ENCODE assay signal across 14 cellular contexts in the genomic region with DNA sequence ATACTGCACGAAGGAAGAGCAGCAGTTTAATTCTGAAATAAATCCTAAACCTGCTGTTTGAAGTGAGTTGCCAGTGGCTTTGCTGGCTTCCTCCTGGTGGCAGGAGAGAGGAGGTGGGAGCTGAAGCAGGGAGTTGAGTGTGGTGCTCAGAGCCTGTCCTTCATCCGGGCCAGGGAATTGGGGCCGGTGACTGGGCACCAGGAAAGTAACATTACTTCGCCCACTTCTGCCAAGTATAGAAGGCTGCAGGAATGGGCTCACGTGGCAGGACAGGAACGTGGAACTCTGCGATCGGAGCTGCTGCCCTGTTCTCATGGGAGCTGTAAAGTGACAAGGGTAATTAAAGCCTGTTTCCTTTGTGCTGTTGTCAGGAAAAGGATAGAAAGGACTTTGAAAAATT. TPM values are rescaled to one million over a fixed set of nuclear protein-coding genes. Genes with fewer than 3 reads are reported as not detected.
A peak's percentile ranks its signal among the peaks of the same experiment; 100 is the strongest.
DNase-seq lines count a peak whose midpoint lies in the region; TF ChIP-seq lines count a peak whose summit lies in the region.
"Had no signal": no experiment of that assay in that cellular context is flagged by ENCODE, and none has a peak within 500 bp of the region (broad histone marks: within the 10 kb centered on the region; RNA-seq: fewer than 3 reads in every experiment).

No MANE protein-coding gene starts in this region.

- H3K27me3 ChIP-seq in right atrium auricular region = no peaks in the 10 kb centered on the region
- H3K27me3 ChIP-seq in stomach = no peaks in the 10 kb centered on the region
- H3K27me3 ChIP-seq in BE2C = no peaks in the 10 kb centered on the region
- H3K27me3 ChIP-seq: tibial nerve had no signal

- peak overlapping the region; percentile 69 for H3K27ac Mint-ChIP-seq in activated T-cell treated with anti-CD3 and anti-CD28 coated beads, Interleukin-2, amount 50 U/mL, for 24 hours
- H3K27ac Mint-ChIP-seq in brain = peak overlapping the region in 3 of 5 experiments; percentile 21 to 69 (median 60)

- no peak overlapping the region for H3K4me3 ChIP-seq in right atrium auricular region
- no peak overlapping the region for H3K4me3 ChIP-seq in stomach
- H3K4me3 ChIP-seq in BE2C (ENCODE audit: low read depth, low read length) = no peak overlapping the region
- H3K4me3 ChIP-seq: prostate gland, tibial nerve had no signal

- no peak for TF ChIP-seq CTCF in brain (conservative IDR thresholded peaks at IDR 0.05)
- TF ChIP-seq CTCF in right atrium auricular region (IDR thresholded peaks at IDR 0.05) = peak in 1 of 2 donors; percentile 23
- no peak for TF ChIP-seq CTCF in stomach (IDR thresholded peaks at IDR 0.05)
- TF ChIP-seq CTCF in BE2C (IDR thresholded peaks at IDR 0.05; ENCODE audit: low read depth, low read length) = no peak

- TF ChIP-seq EP300 in stomach (IDR thresholded peaks at IDR 0.05) = no peak

- peaks cover 1% of the 10 kb centered on the region for H3K4me1 Mint-ChIP-seq in activated T-cell treated with anti-CD3 and anti-CD28 coated beads, Interleukin-2, amount 50 U/mL, for 24 hours (ENCODE audit: low read depth)
- peaks cover 6% of the 10 kb centered on the region for H3K4me1 Mint-ChIP-seq in brain
- H3K4me1 Mint-ChIP-seq: activated CD4-positive, alpha-beta T cell treated with anti-CD3 and anti-CD28 coated beads for 36 hours had no signal

- peak overlapping the region; percentile 43 to 58 for H3K27ac ChIP-seq in right atrium auricular region
- H3K27ac ChIP-seq in stomach = peak overlapping the region in 3 of 5 donors; percentile 21 to 57 (median 51)
- H3K27ac ChIP-seq: prostate gland had no signal

- H3K27me3 Mint-ChIP-seq in activated T-cell treated with anti-CD3 and anti-CD28 coated beads, Interleukin-2, amount 50 U/mL, for 24 hours = no peaks in the 10 kb centered on the region
- H3K27me3 Mint-ChIP-seq in brain = peaks cover 4% of the 10 kb centered on the region
- H3K27me3 Mint-ChIP-seq: activated CD4-positive, alpha-beta T cell treated with anti-CD3 and anti-CD28 coated beads for 36 hours had no signal

- H3K4me1 ChIP-seq in right atrium auricular region (peaks cover 0 to 27% of the 10 kb centered on the region in 2 donors), stomach (peaks cover 8 to 39% (median 19%) of the 10 kb centered on the region in 4 donors), BE2C (no peaks in the 10 kb centered on the region)
- H3K4me1 ChIP-seq: prostate gland had no signal

- H3K9me3 ChIP-seq in right atrium auricular region = no peaks in the 10 kb centered on the region
- no peaks in the 10 kb centered on the region for H3K9me3 ChIP-seq in stomach
- no peaks in the 10 kb centered on the region for H3K9me3 ChIP-seq in BE2C
- H3K9me3 ChIP-seq: prostate gland, tibial nerve had no signal

- H3K36me3 ChIP-seq in right atrium auricular region (peaks cover 41% of the 10 kb centered on the region), stomach (peaks cover 33 to 97% (median 90%) of the 10 kb centered on the region in 4 donors), BE2C (peaks cover 53% of the 10 kb centered on the region)

- WGBS in stomach, 5 donors = 83 to 90% (median 85%) methylated on average over 8 of the region's 8 CpGs

- no peak for TF ChIP-seq POLR2A in stomach (IDR thresholded peaks at IDR 0.05)

- no peak overlapping the region for H3K4me3 Mint-ChIP-seq in activated T-cell treated with anti-CD3 and anti-CD28 coated beads, Interleukin-2, amount 50 U/mL, for 24 hours
- no peak overlapping the region for H3K4me3 Mint-ChIP-seq in brain
- H3K4me3 Mint-ChIP-seq: activated CD4-positive, alpha-beta T cell treated with anti-CD3 and anti-CD28 coated beads for 36 hours had no signal

- DNase-seq in activated T-cell treated with anti-CD3 and anti-CD28 coated beads, Interleukin-2, amount 50 U/mL, for 24 hours = no peak
- DNase-seq in activated T-cell treated with anti-CD3 and anti-CD28 coated beads, Interleukin-2, amount 50 U/mL, for 48 hours = no peak
- DNase-seq in right atrium auricular region (ENCODE audit: low spot score) (no peak), stomach (peak; percentile 4), NCI-H2171 treated with DMSO at 0.1 percent for 48 hours (lab: John Stamatoyannopoulos, UW) (no peak), BE2C (no peak)
- DNase-seq in activated CD4-positive, alpha-beta T cell treated with anti-CD3 and anti-CD28 coated beads, Interleukin-2, amount 50 U/mL, for 4 hours = no peak
- DNase-seq: ACHN; activated CD4-positive, alpha-beta T cell treated with anti-CD3 and anti-CD28 coated beads for 36 hours; hippocampal formation; NCI-H2227 treated with DMSO at 0.1 percent for 48 hours had no signal

- H3K9me3 Mint-ChIP-seq in activated T-cell treated with anti-CD3 and anti-CD28 coated beads, Interleukin-2, amount 50 U/mL, for 24 hours = no peaks in the 10 kb centered on the region
- H3K9me3 Mint-ChIP-seq in brain = no peaks in the 10 kb centered on the region

- intact Hi-C loops in stomach (cut with DNase I; ENCODE audit: low total_unique reads) = no loop called here

- H3K36me3 Mint-ChIP-seq in activated T-cell treated with anti-CD3 and anti-CD28 coated beads, Interleukin-2, amount 50 U/mL, for 24 hours (ENCODE audit: low read depth) = peaks cover 94% of the 10 kb centered on the region
- H3K36me3 Mint-ChIP-seq in brain = peaks cover 50% of the 10 kb centered on the region

RNA-seq across cellular contexts. Expression of a gene that starts 8.7 kb away (rescaled TPM):
- polyA plus RNA-seq in brain (ENCODE audit: insufficient read depth, low read depth, low replicate concordance) = 23.4 TPM
- total RNA-seq in right atrium auricular region = 10 to 100 TPM; 14.3 to 19.7 TPM
- total RNA-seq in stomach = 100 to 1,000 TPM in 1 of 5 donors, 10 to 100 TPM in 3, 1 to 10 TPM in 1; 5.3 to 285 (median 32.1) TPM
- 10 to 100 TPM in 2 of 3 donors, 1 to 10 TPM in 1; 8.2 to 13.3 (median 10.6) TPM for polyA plus RNA-seq in stomach
- 41.9 TPM for polyA plus RNA-seq in BE2C (2012; ENCODE audit: insufficient read depth, insufficient read length, low read depth)
